8 cellular contexts compared by ENCODE assay signal in the genomic region with DNA sequence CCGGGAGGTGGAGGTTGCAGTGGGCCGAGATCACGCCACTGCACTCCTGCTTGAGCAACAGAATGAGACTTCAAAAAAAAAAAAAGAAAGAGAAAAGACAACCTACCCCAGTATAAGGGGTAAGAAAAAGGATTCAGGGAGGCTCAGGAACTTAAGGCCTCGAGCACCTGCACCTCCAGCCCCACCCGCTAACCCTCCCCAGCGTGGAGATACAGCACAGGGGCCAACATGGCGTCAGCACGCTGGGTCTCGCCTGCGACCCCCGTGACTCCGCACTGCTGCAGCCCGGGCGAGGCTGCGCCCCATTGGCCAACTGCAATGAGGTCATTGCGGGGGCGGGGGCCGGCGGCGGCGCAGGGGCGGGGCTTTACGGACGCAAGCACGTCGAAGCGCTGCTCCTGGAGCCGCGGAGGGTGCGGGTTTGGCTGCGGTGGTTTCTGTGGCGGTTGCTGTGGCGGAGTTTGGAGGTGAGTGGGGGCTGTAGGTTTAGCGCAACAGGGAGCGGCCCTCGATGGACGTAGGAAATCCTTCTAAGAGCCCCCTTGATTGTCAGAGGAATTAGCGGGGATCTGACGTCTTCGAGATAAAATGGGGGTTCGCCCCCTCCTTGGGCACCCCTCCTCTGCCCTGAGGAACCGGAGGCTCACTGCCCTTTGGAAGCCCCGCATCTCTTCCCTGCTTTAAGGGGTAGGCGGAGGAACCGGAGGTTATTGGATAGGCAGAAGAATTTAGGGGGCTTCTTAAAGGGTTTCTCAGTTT. TPM values are rescaled to one million over a fixed set of nuclear protein-coding genes. Genes with fewer than 3 reads are reported as not detected.
DNase-seq lines count a peak whose midpoint lies in the region; ATAC-seq and TF ChIP-seq lines count a peak whose summit lies in the region.

ATP6V0A1 (plus strand) TSS at position 382 of the 759 bp plus-strand sequence. CDS start 2,017 bp downstream, outside the sequence.

- peak within 1 kb of the TSS; percentile 81 for H3K4me3 Mint-ChIP-seq in activated CD4-positive, alpha-beta T cell treated with anti-CD3 and anti-CD28 coated beads, Interleukin-2, amount 10 ng/mL, durations not matched to agents 7 days and 5 days

- no peaks in the 10 kb centered on the region for H3K9me3 Mint-ChIP-seq in activated CD4-positive, alpha-beta T cell treated with anti-CD3 and anti-CD28 coated beads, Interleukin-2, amount 10 ng/mL, durations not matched to agents 7 days and 5 days

- BruUV-seq in A673 (replicated peaks; lab: Mats Ljungman, UMichigan), result TSS peak; percentile 82

- H3K36me3 ChIP-seq in A673 (ENCODE audit: insufficient read depth, low read length, poor library complexity, severe bottlenecking), result peaks cover 4% of the 10 kb centered on the region

- no peak for TF ChIP-seq CTCF in A673 (conservative IDR thresholded peaks at IDR 0.05; ENCODE audit: low read depth, low read length)

- POLR2A ChIA-PET in A673 (lab: Charles Lee; ENCODE audit: low non-redundant PET), result no interaction called here
- POLR2A ChIA-PET in activated CD4-positive, alpha-beta T cell treated with anti-CD3 and anti-CD28 coated beads, Interleukin-2, amount 10 ng/mL, durations not matched to agents 7 days and 5 days (lab: Charles Lee), result no interaction called here

- H3K4me1 Mint-ChIP-seq in activated CD4-positive, alpha-beta T cell treated with anti-CD3 and anti-CD28 coated beads, Interleukin-2, amount 10 ng/mL, durations not matched to agents 7 days and 5 days, result peaks cover 41% of the 10 kb centered on the region

- peak within 1 kb of the TSS; percentile 59 for H3K4me3 ChIP-seq in A673 (ENCODE audit: low read depth, low read length, poor library complexity, severe bottlenecking)

- peaks cover 17% of the 10 kb centered on the region for H3K4me1 ChIP-seq in A673 (ENCODE audit: insufficient read depth, low read length, poor library complexity, severe bottlenecking)

- CTCF ChIA-PET in A673 (lab: Charles Lee), result no interaction called here
- CTCF ChIA-PET in activated CD4-positive, alpha-beta T cell treated with anti-CD3 and anti-CD28 coated beads, Interleukin-2, amount 10 ng/mL, durations not matched to agents 7 days and 5 days (lab: Charles Lee), result interaction anchor here (0.6 kb wide), 1 partner anchor 53 kb away, joined by 6 read pairs; no protein-coding TSS in a partner anchor

- ATAC-seq in GM18907 (IDR thresholded peaks at IDR 0.05; ENCODE audit: unreplicated experiment), result peak; percentile 66
- ATAC-seq in HG03196 (IDR thresholded peaks at IDR 0.05; ENCODE audit: unreplicated experiment), result peak; percentile 61

- peaks cover 2% of the 10 kb centered on the region for H3K36me3 Mint-ChIP-seq in activated CD4-positive, alpha-beta T cell treated with anti-CD3 and anti-CD28 coated beads, Interleukin-2, amount 10 ng/mL, durations not matched to agents 7 days and 5 days (ENCODE audit: low read depth)

- DNase-seq in A673 (ENCODE audit: low spot score) (peak; percentile 84), NCI-H510A treated with DMSO at 0.1 percent for 48 hours (lab: John Stamatoyannopoulos, UW) (peak; percentile 86), dedifferentiated amniotic fluid mesenchymal stem cell (ENCODE audit: extremely low spot score) (peak; percentile 74), left kidney (ENCODE audit: low read depth, low spot score) (peak; percentile 96)
- DNase-seq in activated CD4-positive, alpha-beta T cell treated with anti-CD3 and anti-CD28 coated beads, Interleukin-2, amount 10 ng/mL, durations not matched to agents 7 days and 5 days, result peak; percentile 89
- peak; percentile 94 for DNase-seq in stimulated activated CD4-positive, alpha-beta T cell treated with anti-CD3 and anti-CD28 coated beads, Interleukin-1b, Interleukin-23, amount 100 ng/mL, for 48 hours

- intact Hi-C loops in A673 (cut with micrococcal nuclease; ENCODE audit: unreplicated experiment), result no loop called here

- no peaks in the 10 kb centered on the region for H3K9me3 ChIP-seq in A673 (ENCODE audit: low read depth, low read length, poor library complexity, severe bottlenecking)

- peaks cover 34% of the 10 kb centered on the region for H3K27me3 Mint-ChIP-seq in activated CD4-positive, alpha-beta T cell treated with anti-CD3 and anti-CD28 coated beads, Interleukin-2, amount 10 ng/mL, durations not matched to agents 7 days and 5 days

- peak within 1 kb of the TSS; percentile 80 for H3K27ac Mint-ChIP-seq in activated CD4-positive, alpha-beta T cell treated with anti-CD3 and anti-CD28 coated beads, Interleukin-2, amount 10 ng/mL, durations not matched to agents 7 days and 5 days

- H3K27ac ChIP-seq in A673 (ENCODE audit: low read depth, low read length, poor library complexity, severe bottlenecking), result peak within 1 kb of the TSS; percentile 74

- H3K27me3 ChIP-seq in A673 (replicated peaks; ENCODE audit: insufficient read depth, low read depth, low read length, poor library complexity), result no peaks in the 10 kb centered on the region

RNA-seq across cellular contexts. Expression of gene ATP6V0A1, which starts in this region (rescaled TPM):
- 50.3 and 54.6 TPM in 2 replicates for total RNA-seq in A673 (2021)
- total RNA-seq in activated CD4-positive, alpha-beta T cell treated with anti-CD3 and anti-CD28 coated beads, Interleukin-2, amount 10 ng/mL, durations not matched to agents 7 days and 5 days, result 1 to 10 TPM; 4.9 to 8.9 TPM

Comparison
In these comparisons a context has a peak if more than half of its experiments do, and no peak if none do; other contexts are left out.
1. Peak in every context shown above with its lines: DNase-seq, ATAC-seq, H3K4me3 ChIP-seq and H3K27ac ChIP-seq.